Comparison of ENCODE assay signal across 8 cellular contexts in the genomic region with DNA sequence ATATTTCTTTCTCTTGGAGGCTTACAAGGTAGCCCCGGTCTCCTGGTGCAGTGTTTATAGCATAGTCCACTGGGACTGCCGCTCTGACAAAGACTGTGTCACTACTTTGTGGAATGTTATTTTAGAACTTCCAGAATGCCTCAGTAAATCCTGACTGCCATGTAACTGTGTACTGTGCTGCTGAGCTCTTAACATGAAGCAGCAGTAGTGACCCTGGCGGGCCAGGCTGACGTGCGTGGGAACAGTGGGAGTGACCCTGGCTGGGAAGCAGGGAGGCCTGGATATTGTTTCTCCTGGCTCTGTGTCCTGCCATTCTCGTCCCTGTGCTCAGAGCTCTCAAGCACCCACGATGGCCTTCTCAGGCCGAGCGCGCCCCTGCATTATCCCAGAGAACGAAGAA.
DNase-seq lines count a peak whose midpoint lies in the region; TF ChIP-seq lines count a peak whose summit lies in the region.
"Not testable (repeated sequence)": the region's sequence is repeated elsewhere in the genome, so short reads cannot be mapped to it uniquely, and the experiment has no call there.

No MANE protein-coding gene starts in this region.

- H3K4me3 ChIP-seq in mammary epithelial cell (replicated peaks in 1 of 3; ENCODE audit: insufficient read depth in 1 of 3, low read depth in 2 of 3, low read length in 3 of 3); retinal pigment epithelial cell (ENCODE audit: low read length); transverse colon: not testable (repeated sequence)
- H3K4me3 ChIP-seq in fibroblast of pulmonary artery (replicated peaks; ENCODE audit: low read depth, low read length): peak overlapping the region; percentile 42

- not testable (repeated sequence) for H3K79me2 ChIP-seq in mammary epithelial cell (ENCODE audit: insufficient read depth, low read length)

- 40% methylated on average over 1 of the region's 11 CpGs for WGBS in mammary epithelial cell (ENCODE audit: low coverage, missing lambda C conversion rate)
- WGBS in transverse colon (ENCODE audit: low coverage in 1 of 2), 2 donors: 72% methylated on average over 3 of the region's 11 CpGs; no CpG with 5 or more reads in 1 of the 2 donors

- intact Hi-C loops in mammary epithelial cell (cut with micrococcal nuclease); transverse colon (cut with DNase I; ENCODE audit: low total_unique reads): not testable (repeated sequence)

- H2AFZ ChIP-seq in mammary epithelial cell (ENCODE audit: low read depth, low read length): not testable (repeated sequence)

- DNase-seq in EL (peak; percentile 73), SK-N-DZ (ENCODE audit: low spot score) (peak; percentile 47), mammary epithelial cell (peak; percentile 26), fibroblast of pulmonary artery (ENCODE audit: low read depth) (peak; percentile 90), islet precursor cell (peak; percentile 84), mucosa of gallbladder (ENCODE audit: low spot score) (peak; percentile 60), retinal pigment epithelial cell (ENCODE audit: low read depth) (peak; percentile 44), transverse colon (peak; percentile 37)

- H3K36me3 ChIP-seq in mammary epithelial cell (ENCODE audit: insufficient read depth, low read length); transverse colon: not testable (repeated sequence)

- H3K27ac ChIP-seq in mammary epithelial cell (ENCODE audit: insufficient read depth, low read depth, low read length) (peak overlapping the region; percentile 66), transverse colon (peak overlapping the region in 2 of 4 donors; percentile 51 to 76)

- not testable (repeated sequence) for H3K27me3 ChIP-seq in mammary epithelial cell (ENCODE audit: insufficient read depth, low read length); transverse colon

- not testable (repeated sequence) for H3K9me3 ChIP-seq in mammary epithelial cell (replicated peaks; ENCODE audit: insufficient read depth, low read length); transverse colon

- CTCF ChIA-PET in mammary epithelial cell (lab: Charles Lee; ENCODE audit: low non-redundant PET): not testable (repeated sequence)

- in situ Hi-C loops in mammary epithelial cell (cut with MboI; ENCODE audit: low sequenced_read_pairs in 2 of 2); transverse colon (cut with MboI; ENCODE audit: low pct_ligation_motif_present in 1 of 4, low pct_unique_long_range_greater_than_20kb in 1 of 4, low sequenced_read_pairs in 3 of 4): not testable (repeated sequence)

- not testable (repeated sequence) for H4K20me1 ChIP-seq in mammary epithelial cell (ENCODE audit: insufficient read depth, low read length)

- TF ChIP-seq CTCF in mammary epithelial cell (conservative IDR thresholded peaks at IDR 0.05 in 1 of 2, IDR thresholded peaks at IDR 0.05 in 1 of 2; ENCODE audit: extremely low read depth in 1 of 2, insufficient read depth in 1 of 2, low read depth in 1 of 2, low read length in 2 of 2); fibroblast of pulmonary artery (IDR thresholded peaks at IDR 0.05; ENCODE audit: low read length, missing control alignments); retinal pigment epithelial cell (conservative IDR thresholded peaks at IDR 0.05; ENCODE audit: low read depth, low read length); transverse colon (IDR thresholded peaks at IDR 0.05): not testable (repeated sequence)

- not testable (repeated sequence) for TF ChIP-seq EP300 in transverse colon (IDR thresholded peaks at IDR 0.05; ENCODE audit: low read depth)

- H3K4me2 ChIP-seq in mammary epithelial cell (ENCODE audit: insufficient read depth, low read depth, low read length): not testable (repeated sequence)

- not testable (repeated sequence) for TF ChIP-seq POLR2A in transverse colon (IDR thresholded peaks at IDR 0.05)

- not testable (repeated sequence) for H3K4me1 ChIP-seq in mammary epithelial cell (ENCODE audit: insufficient read depth, low read length)
- H3K4me1 ChIP-seq in transverse colon: peaks cover 0 to 11% (median 0%) of the 10 kb centered on the region in 4 donors

- not testable (repeated sequence) for BruUV-seq in mammary epithelial cell (replicated peaks; lab: Mats Ljungman, UMichigan)

- not testable (repeated sequence) for H3K9ac ChIP-seq in mammary epithelial cell (ENCODE audit: insufficient read depth, low read length)

- dilution Hi-C loops in mammary epithelial cell (cut with HindIII; ENCODE audit: low sequenced_read_pairs): not testable (repeated sequence)

Comparison
In these comparisons a context has a peak if more than half of its experiments do, and no peak if none do; other contexts are left out.
1. DNase-seq: peak in every context shown above with its lines; median percentile 90 in fibroblast of pulmonary artery; 84 in islet precursor cell; 73 in EL; 60 in mucosa of gallbladder; 47 in SK-N-DZ; 44 in retinal pigment epithelial cell; 37 in transverse colon; 26 in mammary epithelial cell.